26 cellular contexts compared by ENCODE assay signal in genomic region chr10:124239134-124239533, GRCh38.
"Had no signal": no experiment of that assay in that cellular context is flagged by ENCODE, and none has a peak within 500 bp of the region (broad histone marks: within the 10 kb centered on the region; RNA-seq: fewer than 3 reads in every experiment).

No MANE protein-coding gene starts in this region.

- H3K36me3 ChIP-seq: breast epithelium, ovary, right lobe of liver, uterus had no signal

- H3K27me3 Mint-ChIP-seq: activated B cell treated with CpG ODN at 0.5 μM for 24 hours; activated CD8-positive, alpha-beta T cell treated with anti-CD3 and anti-CD28 coated beads for 36 hours; activated T-helper 17 cell treated with anti-CD3 and anti-CD28 coated beads, Interleukin-2, amount 50 U/mL, for 72 hours had no signal

- DNase-seq: activated CD4-positive, alpha-beta T cell treated with anti-CD3 and anti-CD28 coated beads, Interleukin-2, amount 50 U/mL, for 1 hour; activated CD8-positive, alpha-beta T cell treated with anti-CD3 and anti-CD28 coated beads for 36 hours; activated gamma-delta T cell treated with Interleukin-2 at 50 U/mL for 16 hours; activated naive CD4-positive, alpha-beta T cell treated with anti-CD3 and anti-CD28 coated beads, Interleukin-2, amount 50 U/mL, for 16 hours; activated T-cell treated with anti-CD3 and anti-CD28 coated beads, Interleukin-2, amount 50 U/mL, for 4 hours; endodermal cell; islet precursor cell; left colon; midbrain; naive thymus-derived CD4-positive, alpha-beta T cell; ovary; stimulated activated CD4-positive, alpha-beta T cell treated with anti-CD3 and anti-CD28 coated beads, Interleukin-12 subunit alpha, Interleukin-12 subunit beta, amount 100 ng/mL, for 4 hours; stimulated activated CD4-positive, alpha-beta T cell treated with anti-CD3 and anti-CD28 coated beads, Interleukin-4, amount 100 ng/mL, for 1 hour; stimulated activated naive CD8-positive, alpha-beta T cell treated with anti-CD3 and anti-CD28 coated beads, Interleukin-15, Interleukin-2, amounts not matched to agents 100 U/mL and 50 U/mL, for 24 hours; testis; uterus had no signal

- H3K36me3 Mint-ChIP-seq: naive thymus-derived CD4-positive, alpha-beta T cell; type B pancreatic cell had no signal

- H3K4me1 ChIP-seq: breast epithelium, right lobe of liver, testis, uterus had no signal

- H3K27me3 ChIP-seq: breast epithelium, ovary, right lobe of liver, testis, uterus had no signal

- H3K27ac Mint-ChIP-seq: activated B cell treated with CpG ODN at 0.5 μM for 24 hours; activated CD8-positive, alpha-beta T cell treated with anti-CD3 and anti-CD28 coated beads for 36 hours; activated T-helper 17 cell treated with anti-CD3 and anti-CD28 coated beads, Interleukin-2, amount 50 U/mL, for 72 hours; dendritic cell treated with granulocyte-macrophage colony-stimulating factor and Interleukin-4, amounts not matched to agents 40 ng/mL and 50 ng/mL, for 4 days; endodermal cell; memory B cell; naive thymus-derived CD4-positive, alpha-beta T cell; progenitor cell of endocrine pancreas; type B pancreatic cell had no signal

- H3K4me3 Mint-ChIP-seq: activated B cell treated with CpG ODN at 0.5 μM for 24 hours; activated CD8-positive, alpha-beta T cell treated with anti-CD3 and anti-CD28 coated beads for 36 hours; activated T-cell treated with anti-CD3 and anti-CD28 coated beads, Interleukin-2, amount 50 U/mL, for 4 hours; activated T-helper 17 cell treated with anti-CD3 and anti-CD28 coated beads, Interleukin-2, amount 50 U/mL, for 72 hours; central memory CD8-positive, alpha-beta T cell; dendritic cell treated with granulocyte-macrophage colony-stimulating factor and Interleukin-4, amounts not matched to agents 40 ng/mL and 50 ng/mL, for 4 days; endodermal cell; memory B cell; naive thymus-derived CD4-positive, alpha-beta T cell; type B pancreatic cell had no signal

- ATAC-seq: activated CD8-positive, alpha-beta T cell treated with anti-CD3 and anti-CD28 coated beads for 36 hours; activated T-cell treated with anti-CD3 and anti-CD28 coated beads, Interleukin-2, amount 50 U/mL, for 4 hours; activated T-helper 17 cell treated with anti-CD3 and anti-CD28 coated beads, Interleukin-2, amount 50 U/mL, for 72 hours; left colon; naive thymus-derived CD4-positive, alpha-beta T cell; right lobe of liver; stimulated activated naive CD8-positive, alpha-beta T cell treated with anti-CD3 and anti-CD28 coated beads, Interleukin-15, Interleukin-2, amounts not matched to agents 100 U/mL and 50 U/mL, for 24 hours had no signal

- H3K4me3 ChIP-seq: breast epithelium, ovary, right lobe of liver, skin epidermis, testis, uterus had no signal

- H3K9me3 ChIP-seq: breast epithelium, ovary, right lobe of liver, testis, uterus had no signal

- H3K27ac ChIP-seq: ovary, right lobe of liver, skin epidermis, testis, uterus had no signal

- H3K4me1 Mint-ChIP-seq: activated T-helper 17 cell treated with anti-CD3 and anti-CD28 coated beads, Interleukin-2, amount 50 U/mL, for 72 hours; central memory CD8-positive, alpha-beta T cell; endodermal cell; naive thymus-derived CD4-positive, alpha-beta T cell had no signal

- H3K9me3 Mint-ChIP-seq: activated CD8-positive, alpha-beta T cell treated with anti-CD3 and anti-CD28 coated beads for 36 hours; activated T-helper 17 cell treated with anti-CD3 and anti-CD28 coated beads, Interleukin-2, amount 50 U/mL, for 72 hours; dendritic cell treated with granulocyte-macrophage colony-stimulating factor and Interleukin-4, amounts not matched to agents 40 ng/mL and 50 ng/mL, for 4 days; type B pancreatic cell had no signal
